In the genomic region with DNA sequence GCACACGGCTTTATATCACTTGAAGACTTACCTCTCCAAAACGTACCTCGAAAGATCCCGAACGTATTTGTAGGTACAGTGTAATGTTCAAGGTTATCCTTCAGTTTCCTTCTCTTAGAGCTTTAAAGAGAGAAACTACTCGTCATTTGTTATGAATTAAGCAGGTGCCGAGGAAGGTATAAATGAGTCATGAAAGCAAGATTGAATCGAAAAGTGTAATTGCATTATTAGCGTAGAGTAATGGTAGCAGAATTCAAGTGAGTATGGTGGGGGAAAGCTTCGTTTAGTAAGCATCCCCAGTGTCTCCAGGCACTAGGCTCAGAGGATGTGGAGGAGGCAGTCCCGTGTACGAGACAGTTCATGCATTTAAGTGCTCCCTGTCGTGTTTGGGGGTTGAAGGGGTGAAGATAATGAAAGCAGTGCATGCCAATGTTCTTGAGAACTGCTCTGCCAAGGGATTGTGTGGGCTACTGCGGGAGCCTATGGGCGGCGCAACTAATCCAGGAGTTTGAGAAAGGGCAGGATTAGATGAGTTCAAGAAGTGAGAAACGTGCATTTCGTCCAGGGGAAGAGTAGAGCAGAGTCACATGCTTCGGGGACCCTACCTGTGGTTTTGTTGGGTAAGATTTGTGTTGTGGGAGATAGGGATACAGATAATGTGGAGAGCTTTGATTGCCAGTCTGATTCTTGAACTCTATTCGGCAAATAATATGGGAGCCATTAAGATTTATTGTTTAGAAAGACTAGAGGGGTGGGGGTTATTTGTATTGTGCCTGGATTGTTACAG, we compare ENCODE assay signal across 8 cellular contexts. TPM values are rescaled to one million over a fixed set of nuclear protein-coding genes. Genes with fewer than 3 reads are reported as not detected.
DNase-seq lines count a peak whose midpoint lies in the region; ATAC-seq, FAIRE-seq and TF ChIP-seq lines count a peak whose summit lies in the region.

No MANE protein-coding gene starts in this region.

- peaks cover 6% of the 10 kb centered on the region for H3K36me3 ChIP-seq in bronchial epithelial cell (ENCODE audit: control insufficient read depth, insufficient read depth, low read length)
- H3K36me3 ChIP-seq in mucosa of rectum (ENCODE audit: control insufficient read depth in 2 of 2, insufficient read depth in 2 of 2, low read length in 2 of 2): peaks cover 11 to 18% of the 10 kb centered on the region in 2 donors

- H3K9me3 ChIP-seq in mucosa of rectum (ENCODE audit: control insufficient read depth in 2 of 2, low read length in 2 of 2): no peaks in the 10 kb centered on the region

- TF ChIP-seq CTCF in GM10266 (IDR thresholded peaks at IDR 0.05; ENCODE audit: control insufficient read depth, insufficient read depth, low read depth, missing control alignments) (no peak), bronchial epithelial cell (IDR thresholded peaks at IDR 0.05; ENCODE audit: insufficient read depth, low read length, severe bottlenecking) (no peak)

- no peak overlapping the region for H3K27ac ChIP-seq in mucosa of rectum (ENCODE audit: low read depth in 2 of 2, low read length in 2 of 2)

- DNase-seq in A172 (ENCODE audit: low spot score) (peak; percentile 20), GM10266 (ENCODE audit: extremely low spot score) (peak; percentile 15), NCI-H146 treated with DMSO at 0.1 percent for 48 hours (lab: John Stamatoyannopoulos, UW; ENCODE audit: unreplicated experiment) (peak; percentile 10), bronchial epithelial cell (ENCODE audit: low read depth) (peak; percentile 46), DMS79 (lab: John Stamatoyannopoulos, UW) (no peak)

- H3K9ac ChIP-seq in mucosa of rectum (ENCODE audit: low read depth in 1 of 2, low read length in 2 of 2): peak overlapping the region; percentile 69 to 85

- H3K4me3 ChIP-seq in bronchial epithelial cell (ENCODE audit: low read depth, low read length) (peak overlapping the region; percentile 75), mucosa of rectum (ENCODE audit: low read length in 2 of 2) (peak overlapping the region; percentile 87 to 95)

- ATAC-seq in HG02623 (IDR thresholded peaks at IDR 0.05; ENCODE audit: unreplicated experiment): no peak
- ATAC-seq in HG03439 (IDR thresholded peaks at IDR 0.05; ENCODE audit: unreplicated experiment): no peak

- H3K4me1 ChIP-seq in mucosa of rectum (ENCODE audit: control insufficient read depth in 2 of 2, insufficient read depth in 2 of 2, low read length in 2 of 2): peaks cover 10 to 13% of the 10 kb centered on the region in 2 donors

- H3K27me3 ChIP-seq in bronchial epithelial cell (ENCODE audit: control insufficient read depth, insufficient read depth, low read length) (no peaks in the 10 kb centered on the region), mucosa of rectum (ENCODE audit: control insufficient read depth in 2 of 2, insufficient read depth in 2 of 2, low read length in 2 of 2) (no peaks in the 10 kb centered on the region)

- FAIRE-seq in bronchial epithelial cell (lab: Jason Lieb, UNC): no peak

RNA-seq across cellular contexts. Expression of gene POLR1B, which starts 0.9 kb away (rescaled TPM):
- total RNA-seq in A172 (2014; rRNA removed; shearing (Covaris generic)): 20.0 and 23.3 TPM in 2 replicates
- total RNA-seq in bronchial epithelial cell: 25.7 and 40.8 TPM in 2 replicates

RNA-seq across cellular contexts. Expression of gene CHCHD5, which starts 41.2 kb away (rescaled TPM):
- total RNA-seq in A172 (2014; rRNA removed; shearing (Covaris generic)): 19.9 and 23.5 TPM in 2 replicates
- 10.3 and 20.2 TPM in 2 replicates for total RNA-seq in bronchial epithelial cell
